22 cellular contexts compared by ENCODE assay signal in the genomic region with DNA sequence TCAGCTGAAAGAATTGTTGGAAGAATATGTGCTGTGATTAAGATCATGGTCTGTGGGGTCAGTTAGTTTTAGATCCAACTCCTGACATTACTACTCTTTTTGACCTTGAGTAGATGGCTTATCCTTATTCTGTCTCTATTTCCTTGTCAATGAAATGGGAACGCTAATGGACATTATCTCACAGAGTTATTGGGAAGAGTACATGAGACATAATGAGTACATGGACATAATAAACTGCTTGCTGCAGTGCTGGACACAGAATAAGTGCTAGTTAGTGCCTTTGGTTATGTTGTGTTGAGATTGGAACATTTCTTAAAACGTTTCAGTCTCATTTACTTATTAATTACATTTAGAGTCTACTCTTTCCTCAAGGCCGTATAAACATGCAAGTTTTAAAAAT. TPM values are rescaled to one million over a fixed set of nuclear protein-coding genes. Genes with fewer than 3 reads are reported as not detected.
"Had no signal": no experiment of that assay in that cellular context is flagged by ENCODE, and none has a peak within 500 bp of the region (broad histone marks: within the 10 kb centered on the region; RNA-seq: fewer than 3 reads in every experiment).

No MANE protein-coding gene starts in this region.

- DNase-seq: Karpas-422, KG1, MG63, NCI-H1092, NCI-H1105 treated with DMSO at 0.1 percent for 48 hours, NCI-H146, NCI-H1694 treated with DMSO at 0.1 percent for 48 hours, NCI-H1930, NCI-H2081, NCI-H2107, NCI-H524 treated with DMSO at 0.1 percent for 48 hours, NCI-H69, NCI-H774, Right ventricle myocardium superior, RPMI8226, SIG-M5 had no signal

- H3K27ac ChIP-seq: HL-60, SJSA1, SK-N-MC had no signal

- H3K4me1 ChIP-seq: SJSA1 had no signal

- FAIRE-seq: HTR-8/SVneo, RCC 7860 had no signal

- H3K27me3 ChIP-seq: MG63, SJSA1 had no signal

- H3K4me3 ChIP-seq: MG63, SJSA1, SK-N-MC had no signal

- H3K9me3 ChIP-seq: MG63, SJSA1 had no signal

RNA-seq across cellular contexts. Expression of a gene that starts 45.8 kb away (rescaled TPM):
- total RNA-seq: NCI-H460, Right ventricle myocardium superior, SJSA1 had no signal
